9 cellular contexts compared by ENCODE assay signal in genomic region chr2:23596316-23596885, GRCh38.
DNase-seq lines count a peak whose midpoint lies in the region; ATAC-seq and TF ChIP-seq lines count a peak whose summit lies in the region.
"Had no signal": no experiment of that assay in that cellular context is flagged by ENCODE, and none has a peak within 500 bp of the region (broad histone marks: within the 10 kb centered on the region; RNA-seq: fewer than 3 reads in every experiment).

No MANE protein-coding gene starts in this region.

- TF ChIP-seq CTCF in esophagus squamous epithelium (IDR thresholded peaks at IDR 0.05) (no peak), testis (IDR thresholded peaks at IDR 0.05) (no peak)

- H3K27me3 ChIP-seq in esophagus squamous epithelium: no peaks in the 10 kb centered on the region
- no peaks in the 10 kb centered on the region for H3K27me3 ChIP-seq in rectal smooth muscle tissue (ENCODE audit: control insufficient read depth, insufficient read depth, low read length)
- no peaks in the 10 kb centered on the region for H3K27me3 ChIP-seq in testis

- peaks cover 9 to 74% (median 25%) of the 10 kb centered on the region in 3 donors for H3K4me1 ChIP-seq in esophagus squamous epithelium
- H3K4me1 ChIP-seq in rectal smooth muscle tissue (ENCODE audit: control insufficient read depth, insufficient read depth, low read length): peaks cover 37% of the 10 kb centered on the region
- H3K4me1 ChIP-seq in testis: peaks cover 15% of the 10 kb centered on the region

- H3K36me3 ChIP-seq in esophagus squamous epithelium (no peaks in the 10 kb centered on the region), rectal smooth muscle tissue (ENCODE audit: control insufficient read depth, insufficient read depth, low read length) (no peaks in the 10 kb centered on the region), testis (ENCODE audit: low read depth, missing control alignments) (no peaks in the 10 kb centered on the region)

- intact Hi-C loops in esophagus squamous epithelium (cut with DNase I) (no loop called here), testis (cut with DNase I; ENCODE audit: low total_unique reads) (no loop called here)

- H3K9me3 ChIP-seq in esophagus squamous epithelium (no peaks in the 10 kb centered on the region), testis (no peaks in the 10 kb centered on the region)

- DNase-seq in EL (peak; percentile 73), RPMI7951 (ENCODE audit: low read depth) (peak; percentile 74), esophagus squamous epithelium (lab: John Stamatoyannopoulos, UW) (no peak), COLO668 (lab: John Stamatoyannopoulos, UW; ENCODE audit: unreplicated experiment) (no peak), testis (no peak)
- DNase-seq: NK-92 treated with Interleukin-12 subunit alpha and Interleukin-12 subunit beta, amount 100 ng/mL, for 24 hours had no signal

- ATAC-seq in HG02623 (IDR thresholded peaks at IDR 0.05; ENCODE audit: unreplicated experiment) (no peak), GM18870 (IDR thresholded peaks at IDR 0.05; ENCODE audit: unreplicated experiment) (no peak)

- 62 to 66% methylated on average over 15 to 16 of the region's 16 CpGs for WGBS in esophagus squamous epithelium, 2 donors
- WGBS in testis, 2 donors: 83 to 87% methylated on average over 14 to 16 of the region's 16 CpGs

- H3K9ac ChIP-seq in rectal smooth muscle tissue (ENCODE audit: low read length): no peak overlapping the region

- TF ChIP-seq POLR2A in esophagus squamous epithelium (IDR thresholded peaks at IDR 0.05): no peak
- TF ChIP-seq POLR2A in testis (IDR thresholded peaks at IDR 0.05): no peak

- H3K27ac ChIP-seq in esophagus squamous epithelium (peak overlapping the region; percentile 19 to 81 (median 70)), rectal smooth muscle tissue (ENCODE audit: low read depth, low read length) (peak overlapping the region; percentile 89), testis (no peak overlapping the region)

- peak overlapping the region in 1 of 4 donors; percentile 18 for H3K4me3 ChIP-seq in esophagus squamous epithelium
- peak overlapping the region; percentile 23 for H3K4me3 ChIP-seq in rectal smooth muscle tissue (ENCODE audit: low read length)
- no peak overlapping the region for H3K4me3 ChIP-seq in testis

Comparison
In these comparisons a context has a peak if more than half of its experiments do, and no peak if none do; other contexts are left out.
1. DNase-seq: peak in EL (single experiment) and RPMI7951 (single experiment); none in esophagus squamous epithelium (single experiment), COLO668 (single experiment) and testis (single experiment).
2. H3K27ac ChIP-seq: peak in esophagus squamous epithelium (4 of 4) and rectal smooth muscle tissue (single experiment); none in testis (0 of 2).